1 cellular context compared by ENCODE assay signal in genomic region chr15:101651753-101652097, GRCh38.
TF ChIP-seq lines count a peak whose summit lies in the region.

No MANE protein-coding gene starts in this region.

TF ChIP-seq in HepG2, 621 proteins besides CTCF, POLR2A, EP300 and RAD21 (continued from another document):
- 0 out of 2 replicates have a peak, but pooled peaks have one; percentile 1 for TF ChIP-seq TRAFD1 (CRISPR knock-in tag; IDR thresholded peaks at IDR 0.05; ENCODE audit: borderline replicate concordance)
- no peak for TF ChIP-seq ZNF710 (CRISPR knock-in tag; IDR thresholded peaks at IDR 0.05; ENCODE audit: borderline replicate concordance)
- no peak for TF ChIP-seq PHF21A (CRISPR knock-in tag; IDR thresholded peaks at IDR 0.05)
- no peak for TF ChIP-seq ATM (IDR thresholded peaks at IDR 0.05; ENCODE audit: borderline replicate concordance)
- TF ChIP-seq DDIT3 (CRISPR knock-in tag; IDR thresholded peaks at IDR 0.05): no peak
- peak; percentile 45; the same call in 1 of the 2 replicates for TF ChIP-seq ZNF343 (CRISPR knock-in tag; IDR thresholded peaks at IDR 0.05)
- TF ChIP-seq ZNF570 (CRISPR knock-in tag; IDR thresholded peaks at IDR 0.05; ENCODE audit: borderline replicate concordance): 0 out of 2 replicates have a peak, but pooled peaks have one; percentile 53
- 0 out of 2 replicates have a peak, but pooled peaks have one; percentile 85 for TF ChIP-seq ARID2 (CRISPR knock-in tag; IDR thresholded peaks at IDR 0.05; ENCODE audit: borderline replicate concordance)
- TF ChIP-seq SAP130 (CRISPR knock-in tag; IDR thresholded peaks at IDR 0.05; ENCODE audit: low read depth): no peak
- 0 out of 2 replicates have a peak, but pooled peaks have one; percentile 2 for TF ChIP-seq ZNF674 (CRISPR knock-in tag; IDR thresholded peaks at IDR 0.05; ENCODE audit: low read depth)
- 0 out of 2 replicates have a peak, but pooled peaks have one; percentile 6 for TF ChIP-seq MIXL1 (CRISPR knock-in tag; IDR thresholded peaks at IDR 0.05)
- TF ChIP-seq REXO4 (CRISPR knock-in tag; IDR thresholded peaks at IDR 0.05; ENCODE audit: borderline replicate concordance): peak; percentile 9; the same call in 1 of the 2 replicates
- no peak for TF ChIP-seq EEA1 (CRISPR knock-in tag; IDR thresholded peaks at IDR 0.05; ENCODE audit: borderline replicate concordance)
